ENCODE assay signal across 8 cellular contexts in the genomic region with DNA sequence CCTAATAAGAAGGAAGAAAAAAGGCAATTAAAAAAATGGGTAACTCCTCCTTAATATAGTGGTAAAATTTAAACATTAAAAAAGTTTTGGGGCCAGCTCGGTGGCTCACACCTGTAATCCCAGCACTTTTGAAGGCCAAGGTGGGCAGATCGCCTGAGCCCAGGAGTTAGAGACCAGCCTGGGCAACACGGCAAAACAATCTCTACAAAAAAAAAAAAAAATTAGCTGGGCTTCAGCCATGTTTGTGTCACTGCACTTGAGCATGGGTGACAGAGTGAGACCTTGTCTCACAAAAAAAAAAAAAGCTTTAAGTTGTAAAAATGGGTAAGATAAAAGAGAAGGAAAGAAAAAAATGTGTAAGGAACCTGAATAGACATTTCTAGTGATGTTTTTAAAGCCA.
"Had no signal": no experiment of that assay in that cellular context is flagged by ENCODE, and none has a peak within 500 bp of the region (broad histone marks: within the 10 kb centered on the region; RNA-seq: fewer than 3 reads in every experiment).

No MANE protein-coding gene starts in this region.

- H3K27ac Mint-ChIP-seq: IgD-negative memory B cell had no signal

- H3K36me3 Mint-ChIP-seq: IgD-negative memory B cell had no signal

- H3K27ac ChIP-seq: HL-60, KMS-11 had no signal

- H3K4me1 Mint-ChIP-seq: IgD-negative memory B cell had no signal

- H3K4me2 ChIP-seq: KMS-11 had no signal

- ATAC-seq: HepG2 had no signal

- H3K4me3 Mint-ChIP-seq: IgD-negative memory B cell had no signal

- H3K9ac ChIP-seq: KMS-11 had no signal

- FAIRE-seq: HepG2, HTR-8/SVneo had no signal

- DNase-seq: IMR-90, KBM-7, KG1 had no signal
